In the genomic region with DNA sequence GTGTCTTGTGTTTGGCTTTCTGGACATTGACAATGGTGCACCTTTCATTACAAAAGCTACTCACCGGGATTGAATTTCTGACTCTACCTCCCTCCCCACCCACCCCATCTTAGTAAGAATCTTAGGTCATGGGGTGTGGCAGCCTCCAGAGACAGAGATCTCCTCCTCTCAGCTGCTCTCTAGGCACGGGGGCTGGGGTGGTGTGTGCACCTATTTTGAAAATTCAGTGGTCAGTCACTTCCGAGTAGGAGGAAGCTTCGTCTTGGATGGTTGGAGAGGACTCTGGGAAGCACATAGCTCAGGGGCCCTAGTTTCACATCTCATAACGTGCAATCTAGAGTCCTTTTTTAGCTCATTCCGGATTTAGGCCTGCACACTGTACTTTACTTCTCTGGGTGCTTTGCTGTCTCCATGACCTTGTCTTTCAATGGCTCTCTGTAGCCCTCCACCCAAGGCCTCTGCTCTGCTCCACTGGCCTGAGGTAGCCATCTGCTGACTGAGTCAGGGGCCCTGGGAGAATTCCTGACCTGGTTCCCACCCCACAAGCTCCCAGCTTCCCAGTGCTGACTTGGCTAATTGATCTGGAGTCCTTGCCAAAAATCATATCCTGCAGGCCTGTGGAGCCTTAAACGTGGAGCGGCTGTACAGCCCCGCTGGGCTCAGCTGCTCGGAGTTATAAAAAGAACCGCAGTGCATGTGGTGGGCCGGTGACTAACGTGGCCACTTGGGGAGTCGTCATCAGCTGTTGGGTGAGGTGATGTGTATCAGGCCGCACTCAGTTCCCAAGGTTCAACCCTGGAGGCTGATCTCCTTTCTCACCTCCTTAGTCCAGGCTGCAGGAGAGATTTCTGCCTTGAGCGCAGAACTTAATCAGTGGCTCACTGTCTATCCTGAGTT, we compare ENCODE assay signal across 10 cellular contexts. TPM values are rescaled to one million over a fixed set of nuclear protein-coding genes. Genes with fewer than 3 reads are reported as not detected.
DNase-seq lines count a peak whose midpoint lies in the region; ATAC-seq and TF ChIP-seq lines count a peak whose summit lies in the region.
"Had no signal": no experiment of that assay in that cellular context is flagged by ENCODE, and none has a peak within 500 bp of the region (broad histone marks: within the 10 kb centered on the region; RNA-seq: fewer than 3 reads in every experiment).

No MANE protein-coding gene starts in this region.

- peaks cover 9% of the 10 kb centered on the region for H3K36me3 Mint-ChIP-seq in CD4-positive, alpha-beta T cell (ENCODE audit: low read depth)

- no peaks in the 10 kb centered on the region for H3K4me1 Mint-ChIP-seq in CD4-positive, alpha-beta T cell (ENCODE audit: low read depth)

- no peak overlapping the region for H3K56ac ChIP-seq in IMR-90 (ENCODE audit: extremely low read depth, insufficient read depth, low read length)

- no peak overlapping the region for H4K5ac ChIP-seq in IMR-90 (ENCODE audit: low read depth, low read length)

- POLR2A ChIA-PET in IMR-90 (lab: Charles Lee; ENCODE audit: unreplicated experiment): no interaction called here
- POLR2A ChIA-PET in CD4-positive, alpha-beta T cell (lab: Charles Lee): no interaction called here

- no peak overlapping the region for H3K23ac ChIP-seq in IMR-90 (ENCODE audit: low read depth, low read length)

- H3K27me3 ChIP-seq in IMR-90 (ENCODE audit: control insufficient read depth, insufficient read depth, low read length) (no peaks in the 10 kb centered on the region; the same call in 1 of the 2 replicates), body of pancreas (no peaks in the 10 kb centered on the region), hepatocyte (no peaks in the 10 kb centered on the region), transverse colon (no peaks in the 10 kb centered on the region)
- H3K27me3 ChIP-seq in CD4-positive, alpha-beta T cell (ENCODE audit: control insufficient read depth, insufficient read depth, low read length): no peaks in the 10 kb centered on the region

- no peak for TF ChIP-seq EP300 in transverse colon (IDR thresholded peaks at IDR 0.05; ENCODE audit: low read depth)

- dilution Hi-C loops in IMR-90 (cut with HindIII; ENCODE audit: low sequenced_read_pairs, unreplicated experiment): no loop called here

- H3K4me2 ChIP-seq in IMR-90 (ENCODE audit: low read depth, low read length) (no peak overlapping the region), hepatocyte (no peak overlapping the region)

- H4K20me1 ChIP-seq in IMR-90 (ENCODE audit: insufficient read depth, low read length) (no peaks in the 10 kb centered on the region), hepatocyte (ENCODE audit: insufficient read depth, poor library complexity, severe bottlenecking) (no peaks in the 10 kb centered on the region)

- H2BK5ac ChIP-seq in IMR-90 (ENCODE audit: low read depth, low read length, poor library complexity, severe bottlenecking): no peak overlapping the region

- H4K91ac ChIP-seq in IMR-90 (ENCODE audit: insufficient read depth, low read depth, low read length): no peak overlapping the region

- no peak overlapping the region for H3K9ac ChIP-seq in IMR-90 (ENCODE audit: low read depth, low read length)

- H2BK120ac ChIP-seq in IMR-90 (ENCODE audit: low read depth, low read length): peak overlapping the region; percentile 62

- in situ Hi-C loops in IMR-90 (cut with MboI; ENCODE audit: low sequenced_read_pairs) (no loop called here), transverse colon (cut with MboI; ENCODE audit: low pct_ligation_motif_present in 1 of 4, low pct_unique_long_range_greater_than_20kb in 1 of 4, low sequenced_read_pairs in 3 of 4) (no loop called here)

- ATAC-seq in IMR-90 (ENCODE audit: low read depth) (peak; percentile 66), body of pancreas (peak; percentile 56)
- ATAC-seq in CD4-positive, alpha-beta T cell (ENCODE audit: poor library complexity): no peak

- H3K9me1 ChIP-seq in IMR-90 (ENCODE audit: insufficient read depth, low read length): peaks cover 7% of the 10 kb centered on the region

- peaks cover 13% of the 10 kb centered on the region for H3K9me3 Mint-ChIP-seq in CD4-positive, alpha-beta T cell

- H3K9me3 ChIP-seq in IMR-90 (ENCODE audit: control insufficient read depth, insufficient read depth, low read length) (peaks cover 5% of the 10 kb centered on the region), body of pancreas (peaks cover 0 to 4% (median 0%) of the 10 kb centered on the region in 3 donors), hepatocyte (ENCODE audit: low read depth) (no peaks in the 10 kb centered on the region), transverse colon (no peaks in the 10 kb centered on the region)
- peaks cover 38% of the 10 kb centered on the region for H3K9me3 ChIP-seq in CD4-positive, alpha-beta T cell (ENCODE audit: control insufficient read depth, low read length)

- TF ChIP-seq CTCF in IMR-90 (conservative IDR thresholded peaks at IDR 0.05; ENCODE audit: low read depth, low read length): no peak
- TF ChIP-seq CTCF in body of pancreas (IDR thresholded peaks at IDR 0.05): no peak
- no peak for TF ChIP-seq CTCF in hepatocyte (IDR thresholded peaks at IDR 0.05; ENCODE audit: poor library complexity)
- no peak for TF ChIP-seq CTCF in transverse colon (IDR thresholded peaks at IDR 0.05)
- no peak for TF ChIP-seq CTCF in CD4-positive, alpha-beta T cell (IDR thresholded peaks at IDR 0.05)

- peak; percentile 98 for DNase-seq in IMR-90
- peak in 3 of 4 donors; percentile 22 to 54 (median 27) for DNase-seq in body of pancreas
- peak; percentile 36 for DNase-seq in hepatocyte (ENCODE audit: low spot score)
- DNase-seq in transverse colon: no peak
- DNase-seq in superior temporal gyrus (ENCODE audit: extremely low spot score): no peak
- no peak for DNase-seq in CD4-positive, alpha-beta T cell
- DNase-seq in activated T-cell treated with anti-CD3 and anti-CD28 coated beads, Interleukin-2, amount 50 U/mL, for 1 hour: no peak
- DNase-seq: NCI-H1417 had no signal

- H3K27ac Mint-ChIP-seq in CD4-positive, alpha-beta T cell: no peak overlapping the region

- no peak overlapping the region for H3K4me3 ChIP-seq in IMR-90 (ENCODE audit: insufficient read depth, low read depth, low read length)
- H3K4me3 ChIP-seq in body of pancreas: no peak overlapping the region
- no peak overlapping the region for H3K4me3 ChIP-seq in hepatocyte
- no peak overlapping the region for H3K4me3 ChIP-seq in transverse colon
- H3K4me3 ChIP-seq: SK-N-MC had no signal

- intact Hi-C loops in IMR-90 (cut with micrococcal nuclease): no loop called here
- intact Hi-C loops in body of pancreas (cut with DNase I): no loop called here
- intact Hi-C loops in transverse colon (cut with DNase I; ENCODE audit: low total_unique reads): no loop called here
- intact Hi-C loops in CD4-positive, alpha-beta T cell (cut with DNase I, micrococcal nuclease): no loop called here

- peak overlapping the region; percentile 2; the same call in 2 of the 3 replicates for H2BK15ac ChIP-seq in IMR-90 (ENCODE audit: low read depth, low read length)

- no peak overlapping the region for H3K4me3 Mint-ChIP-seq in CD4-positive, alpha-beta T cell

- H3K4ac ChIP-seq in IMR-90 (ENCODE audit: low read depth, low read length): 0 out of 2 replicates have a peak overlapping the region, but pooled peaks have one; percentile 30

- H3K27me3 Mint-ChIP-seq in CD4-positive, alpha-beta T cell: no peaks in the 10 kb centered on the region

- no peaks in the 10 kb centered on the region for H3K79me2 ChIP-seq in hepatocyte

- H4K8ac ChIP-seq in IMR-90 (ENCODE audit: low read depth in 2 of 2, low read length in 2 of 2): peak overlapping the region in 1 of 2 experiments; percentile 44; a peak in 1 of 4 replicates

- H3K14ac ChIP-seq in IMR-90 (replicated peaks; ENCODE audit: low read depth, low read length): 0 out of 2 replicates have a peak overlapping the region, but pooled peaks have one; percentile 34

- TF ChIP-seq RAD21 in IMR-90 (IDR thresholded peaks at IDR 0.05; ENCODE audit: low read length): no peak

- H3K36me3 ChIP-seq in IMR-90 (ENCODE audit: control insufficient read depth, insufficient read depth, low read length): no peaks in the 10 kb centered on the region
- H3K36me3 ChIP-seq in body of pancreas (replicated peaks in 1 of 2; ENCODE audit: insufficient read depth in 1 of 2, low read depth in 2 of 2): no peaks in the 10 kb centered on the region
- no peaks in the 10 kb centered on the region for H3K36me3 ChIP-seq in hepatocyte (replicated peaks; ENCODE audit: insufficient read depth, low read depth)
- no peaks in the 10 kb centered on the region for H3K36me3 ChIP-seq in transverse colon

- H2AK9ac ChIP-seq in IMR-90 (replicated peaks; ENCODE audit: low read depth, low read length, poor library complexity): no peak overlapping the region

- peak overlapping the region; percentile 25 for H2AFZ ChIP-seq in IMR-90 (replicated peaks; ENCODE audit: low read length, poor library complexity)
- no peak overlapping the region for H2AFZ ChIP-seq in hepatocyte

- no peaks in the 10 kb centered on the region for H3K79me1 ChIP-seq in IMR-90 (ENCODE audit: low read depth in 1 of 2, low read length in 2 of 2)

- BruUV-seq in IMR-90 (replicated peaks; lab: Mats Ljungman, UMichigan): no TSS peak

- no peak overlapping the region for H3K18ac ChIP-seq in IMR-90 (ENCODE audit: low read depth, low read length)

- CTCF ChIA-PET in IMR-90 (lab: Yijun Ruan, JAX): no interaction called here
- CTCF ChIA-PET in CD4-positive, alpha-beta T cell (lab: Charles Lee): no interaction called here

- H3K4me1 ChIP-seq in IMR-90 (ENCODE audit: control insufficient read depth, insufficient read depth, low read length) (peaks cover 10% of the 10 kb centered on the region), body of pancreas (no peaks in the 10 kb centered on the region), hepatocyte (ENCODE audit: insufficient read depth) (no peaks in the 10 kb centered on the region), transverse colon (no peaks in the 10 kb centered on the region)

- peak overlapping the region; percentile 21; the same call in 1 of the 2 replicates for H2BK20ac ChIP-seq in IMR-90 (ENCODE audit: low read depth, low read length)

- peak overlapping the region; percentile 7; the same call in 1 of the 2 replicates for H3K27ac ChIP-seq in IMR-90 (ENCODE audit: insufficient read depth, low read length)
- H3K27ac ChIP-seq in body of pancreas: no peak overlapping the region
- peak overlapping the region; percentile 40 for H3K27ac ChIP-seq in hepatocyte
- peak overlapping the region; percentile 8 to 51 (median 27) for H3K27ac ChIP-seq in transverse colon
- no peak overlapping the region for H3K27ac ChIP-seq in CD4-positive, alpha-beta T cell (ENCODE audit: low read depth, low read length)
- H3K27ac ChIP-seq: SK-N-MC had no signal

- no peaks in the 10 kb centered on the region for H3K9me2 ChIP-seq in hepatocyte (replicated peaks; ENCODE audit: insufficient read depth)

- no peak overlapping the region; the same call in 1 of the 2 replicates for H2AK5ac ChIP-seq in IMR-90 (ENCODE audit: low read depth, low read length)

- WGBS in IMR-90 (ENCODE audit: extremely low coverage in 2 of 2, insufficient read length in 1 of 2), 2 experiments: 26% methylated on average over 10 of the region's 16 CpGs; no CpG with 5 or more reads in 1 of the 2 experiments
- 64 to 65% methylated on average over 16 of the region's 16 CpGs for WGBS in body of pancreas, 2 donors
- WGBS in hepatocyte (ENCODE audit: low lambda C conversion rate, missing lambda C conversion rate): 62% methylated on average over 16 of the region's 16 CpGs
- WGBS in transverse colon (ENCODE audit: low coverage in 1 of 2), 2 donors: 65 to 88% methylated on average over 3 to 16 of the region's 16 CpGs

- TF ChIP-seq POLR2A in IMR-90 (IDR thresholded peaks at IDR 0.05; ENCODE audit: low read depth, low read length) (no peak), body of pancreas (IDR thresholded peaks at IDR 0.05) (no peak), transverse colon (IDR thresholded peaks at IDR 0.05) (no peak)

RNA-seq across cellular contexts. Expression of a gene that starts 19.3 kb away (rescaled TPM):
- total RNA-seq in IMR-90 (2012; rRNA removed) (under 0.01 TPM in 2 replicates), body of pancreas (under 1 TPM in 1 of 2 donors, not detected in 1; 0.33 TPM), hepatocyte (0.60 and 0.87 TPM in 2 replicates), transverse colon (1 to 10 TPM in 2 of 4 donors, under 1 TPM in 2; 0.95 to 3.8 (median 1.4) TPM)
- polyA plus RNA-seq in IMR-90 (2012; rRNA removed) (0.31 and 0.33 TPM in 2 replicates), hepatocyte (0.95 and 2.1 TPM in 2 replicates)
- polyA plus RNA-seq in IMR-90 (2012; cell fraction: cytosol; rRNA removed): 0.14 and 0.34 TPM in 2 replicates
- 2.5 and 4.3 TPM in 2 replicates for polyA plus RNA-seq in IMR-90 (2012; cell fraction: nucleus; rRNA removed; ENCODE audit: low replicate concordance)
- not detected for total RNA-seq in CD4-positive, alpha-beta T cell

RNA-seq across cellular contexts. Expression of a gene that starts 50.5 kb away (rescaled TPM):
- total RNA-seq in IMR-90 (2012; rRNA removed) (not detected in 2 replicates), body of pancreas (1 to 10 TPM; 2.1 to 6.3 TPM), hepatocyte (not detected in 2 replicates), transverse colon (10 to 100 TPM in 1 of 4 donors, 1 to 10 TPM in 2, under 1 TPM in 1; 0.80 to 12.7 (median 6.0) TPM)
- polyA plus RNA-seq in IMR-90 (2012; rRNA removed) (not detected in 2 replicates), hepatocyte (0.39 TPM in 1 of 2 replicates, not detected in the other)
- polyA plus RNA-seq in IMR-90 (2012; cell fraction: cytosol; rRNA removed): not detected in 2 replicates
- polyA plus RNA-seq in IMR-90 (2012; cell fraction: nucleus; rRNA removed; ENCODE audit: low replicate concordance): not detected in 2 replicates
- total RNA-seq in CD4-positive, alpha-beta T cell: 1 to 10 TPM; 7.4 to 9.4 TPM
- total RNA-seq: glomerular endothelial cell had no signal

Comparison
In these comparisons a context has a peak if more than half of its experiments do, and no peak if none do; other contexts are left out.
1. DNase-seq: peak in IMR-90 (single experiment), body of pancreas (3 of 4) and hepatocyte (single experiment); none in transverse colon (single experiment), superior temporal gyrus (single experiment), CD4-positive, alpha-beta T cell (0 of 10) and activated T-cell treated with anti-CD3 and anti-CD28 coated beads, Interleukin-2, amount 50 U/mL, for 1 hour (single experiment).
2. H3K27ac ChIP-seq: peak in IMR-90 (single experiment), hepatocyte (single experiment) and transverse colon (4 of 4); none in body of pancreas (0 of 4) and CD4-positive, alpha-beta T cell (single experiment).